ENCODE assay signal across 20 cellular contexts in the genomic region with DNA sequence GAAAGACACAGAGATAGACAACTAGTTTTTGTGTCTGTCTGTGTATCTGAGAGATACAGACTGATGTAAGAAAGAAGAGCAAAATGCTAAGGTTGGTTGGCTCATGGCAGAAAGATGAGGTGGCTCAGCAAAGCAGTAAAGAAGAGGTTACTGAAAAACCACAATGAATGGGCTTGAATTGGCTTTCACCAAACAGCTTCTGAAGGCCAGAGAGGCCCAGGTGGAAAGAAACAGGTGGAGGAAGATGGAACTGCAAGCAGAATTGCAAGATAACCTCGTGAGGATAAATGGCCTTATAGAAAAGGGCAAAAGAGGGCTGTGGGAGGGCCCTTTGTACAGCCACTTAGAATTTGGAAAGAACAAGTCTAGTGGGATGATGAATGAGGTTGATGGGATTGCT. TPM values are rescaled to one million over a fixed set of nuclear protein-coding genes. Genes with fewer than 3 reads are reported as not detected.
"Had no signal": no experiment of that assay in that cellular context is flagged by ENCODE, and none has a peak within 500 bp of the region (broad histone marks: within the 10 kb centered on the region; RNA-seq: fewer than 3 reads in every experiment).

No MANE protein-coding gene starts in this region.

- H3K4me1 ChIP-seq: neural progenitor cell, pancreas had no signal

- ATAC-seq: activated CD4-positive, CD25-positive, alpha-beta regulatory T cell treated with anti-CD3 and anti-CD28 coated beads, Interleukin-2, amount 50 U/mL, for 24 hours; heart right ventricle; left ventricle myocardium superior; pancreas had no signal

- H3K4me3 Mint-ChIP-seq: neural progenitor cell had no signal

- H3K36me3 ChIP-seq: neural progenitor cell, pancreas had no signal

- H3K4me1 Mint-ChIP-seq: neural progenitor cell had no signal

- H3K4me3 ChIP-seq: coronary artery, heart right ventricle, neural progenitor cell, pancreas, stomach, thoracic aorta had no signal

- H3K36me3 Mint-ChIP-seq: neural progenitor cell had no signal

- H3K27ac Mint-ChIP-seq: neural progenitor cell had no signal

- H3K9me3 ChIP-seq: pancreas, SK-N-SH, thoracic aorta had no signal

- DNase-seq: activated CD8-positive, alpha-beta memory T cell treated with anti-CD3 and anti-CD28 coated beads for 24 hours; activated gamma-delta T cell; caudate nucleus; effector CD4-positive, alpha-beta T cell; heart right ventricle; kidney; left ventricle myocardium superior; mesendoderm; pancreas; SK-N-SH; stimulated activated CD4-positive, alpha-beta T cell treated with anti-CD3 and anti-CD28 coated beads, Interleukin-4, amount 100 ng/mL, for 24 hours; stomach had no signal

RNA-seq across cellular contexts. Expression of a gene that starts 57.9 kb away (rescaled TPM):
- total RNA-seq: fibroblast of lung; frontal cortex; heart right ventricle; left ventricle myocardium superior; pancreas; stomach; T-helper 2 cell treated with Interferon-gamma antibody and Interleukin-4, amounts not matched to agents 100 ng/mL and 5 ng/mL, for 36 hours; thoracic aorta; ureter had no signal
